Comparison of ENCODE assay signal across 28 cellular contexts in the genomic region with DNA sequence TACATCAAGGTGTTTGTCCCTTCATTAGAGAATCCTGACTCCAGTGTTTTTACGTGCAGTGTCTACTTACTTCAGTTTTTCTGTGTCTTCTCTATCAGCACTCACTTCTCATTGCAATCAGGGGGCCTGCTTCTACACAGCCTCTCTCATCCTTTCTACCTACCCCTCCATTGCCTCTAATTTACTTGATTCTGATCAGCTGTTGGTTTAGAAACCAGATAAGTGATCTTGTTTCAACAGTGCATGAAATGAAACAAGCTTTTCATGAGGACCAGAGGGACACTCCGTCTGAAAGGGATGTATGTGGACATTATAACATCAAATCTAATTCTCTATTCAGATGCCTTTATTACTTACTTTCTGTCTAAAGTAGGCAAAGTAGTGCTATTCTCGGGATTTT.
"Had no signal": no experiment of that assay in that cellular context is flagged by ENCODE, and none has a peak within 500 bp of the region (broad histone marks: within the 10 kb centered on the region; RNA-seq: fewer than 3 reads in every experiment).

No MANE protein-coding gene starts in this region.

- DNase-seq: activated CD4-positive, alpha-beta T cell treated with anti-CD3 and anti-CD28 coated beads for 48 hours; activated CD4-positive, alpha-beta T cell treated with anti-CD3 and anti-CD28 coated beads, Interleukin-2, amount 50 U/mL, for 1 hour; activated CD4-positive, alpha-beta T cell treated with anti-CD3 and anti-CD28 coated beads, Interleukin-2, amount 50 U/mL, for 48 hours; activated CD8-positive, alpha-beta memory T cell treated with anti-CD3 and anti-CD28 coated beads for 24 hours; activated CD8-positive, alpha-beta T cell treated with anti-CD3 and anti-CD28 coated beads for 36 hours; activated effector memory CD4-positive, alpha-beta T cell treated with Interleukin-2 at 50 U/mL for 16 hours; activated gamma-delta T cell treated with Interleukin-2 at 50 U/mL for 16 hours; activated naive CD4-positive, alpha-beta T cell treated with anti-CD3 and anti-CD28 coated beads, Interleukin-2, amount 50 U/mL, for 16 hours; activated naive CD4-positive, alpha-beta T cell treated with Interleukin-2 at 50 U/mL for 16 hours; activated T-cell treated with anti-CD3 and anti-CD28 coated beads, Interleukin-2, amount 50 U/mL, for 4 hours; amniotic stem cell; anterior cingulate cortex; brain microvascular endothelial cell; dorsolateral prefrontal cortex; effector memory CD4-positive, alpha-beta T cell; endodermal cell; foreskin fibroblast; head of caudate nucleus; hippocampal formation had no signal

- FAIRE-seq: astrocyte, bronchial epithelial cell, frontal cortex had no signal

- H3K27ac ChIP-seq: brain microvascular endothelial cell, coronary artery, dorsolateral prefrontal cortex, VCaP had no signal

- H3K27me3 ChIP-seq: brain microvascular endothelial cell, dorsolateral prefrontal cortex had no signal

- H3K4me3 ChIP-seq: coronary artery, dorsolateral prefrontal cortex had no signal

- H3K36me3 ChIP-seq: brain microvascular endothelial cell had no signal

- ATAC-seq: activated CD4-positive, CD25-positive, alpha-beta regulatory T cell treated with anti-CD3 and anti-CD28 coated beads, Interleukin-2, amount 50 U/mL, for 24 hours; activated CD8-positive, alpha-beta T cell treated with anti-CD3 and anti-CD28 coated beads for 36 hours; activated T-cell treated with anti-CD3 and anti-CD28 coated beads, Interleukin-2, amount 50 U/mL, for 4 hours; activated T-helper 17 cell treated with anti-CD3 and anti-CD28 coated beads, Interleukin-2, amount 50 U/mL, for 72 hours; esophagus mucosa; WTC11 had no signal
